Comparison of ENCODE assay signal across 8 cellular contexts in genomic region chr22:40498454-40499186, GRCh38.
A peak's percentile ranks its signal among the peaks of the same experiment; 100 is the strongest.
DNase-seq lines count a peak whose midpoint lies in the region; ATAC-seq and TF ChIP-seq lines count a peak whose summit lies in the region.

No MANE protein-coding gene starts in this region.

- DNase-seq in Calu3 (peak; percentile 67), Karpas-422 (no peak), chondrocyte (ENCODE audit: low spot score) (no peak), myocyte (ENCODE audit: low read depth) (peak; percentile 40), NAMALWA (ENCODE audit: low spot score) (no peak), NCI-H2081 treated with DMSO at 0.1 percent for 48 hours (lab: John Stamatoyannopoulos, UW) (no peak)

- no peaks in the 10 kb centered on the region for H3K9me3 ChIP-seq in Karpas-422 (ENCODE audit: low read length)

- TF ChIP-seq CTCF in Calu3 (IDR thresholded peaks at IDR 0.05; ENCODE audit: unreplicated experiment) (no peak), chondrocyte (IDR thresholded peaks at IDR 0.05) (no peak)

- peak overlapping the region; percentile 89 for H3K27ac Mint-ChIP-seq in Calu3 (ENCODE audit: unreplicated experiment)
- peak overlapping the region; percentile 94 for H3K27ac Mint-ChIP-seq in chondrocyte (ENCODE audit: unreplicated experiment)

- peaks cover 3% of the 10 kb centered on the region for H3K9me3 Mint-ChIP-seq in Calu3 (ENCODE audit: low read depth, unreplicated experiment)
- H3K9me3 Mint-ChIP-seq in chondrocyte (ENCODE audit: low read depth): no peaks in the 10 kb centered on the region

- no peak overlapping the region for H3K4me2 ChIP-seq in Karpas-422 (ENCODE audit: low read depth, low read length, poor library complexity, severe bottlenecking)

- H3K27me3 Mint-ChIP-seq in Calu3 (ENCODE audit: unreplicated experiment) (no peaks in the 10 kb centered on the region), chondrocyte (ENCODE audit: low read depth) (no peaks in the 10 kb centered on the region)

- H4K20me1 ChIP-seq in Karpas-422 (ENCODE audit: insufficient read depth, low read depth, low read length): no peaks in the 10 kb centered on the region

- H3K36me3 Mint-ChIP-seq in Calu3 (ENCODE audit: insufficient read depth, unreplicated experiment) (peaks cover 18% of the 10 kb centered on the region), chondrocyte (ENCODE audit: low read depth) (no peaks in the 10 kb centered on the region)

- no peak overlapping the region for H3K9ac ChIP-seq in Karpas-422 (ENCODE audit: low read length)

- no peak overlapping the region for H3K4me3 ChIP-seq in Karpas-422 (ENCODE audit: low read length)

- no peaks in the 10 kb centered on the region for H3K27me3 ChIP-seq in Karpas-422 (ENCODE audit: low read length)

- intact Hi-C loops in Calu3 (cut with micrococcal nuclease; ENCODE audit: unreplicated experiment): no loop called here

- peaks cover 29% of the 10 kb centered on the region for H3K4me1 ChIP-seq in Karpas-422 (ENCODE audit: low read length)

- no peaks in the 10 kb centered on the region for H3K9me2 ChIP-seq in Karpas-422 (replicated peaks; ENCODE audit: insufficient read depth, low read length)

- H3K36me3 ChIP-seq in Karpas-422 (ENCODE audit: insufficient read depth, low read length): no peaks in the 10 kb centered on the region

- peak overlapping the region; percentile 39 for H3K27ac ChIP-seq in Karpas-422 (ENCODE audit: low read length)

- peaks cover 47% of the 10 kb centered on the region for H3K4me1 Mint-ChIP-seq in Calu3 (ENCODE audit: low read depth, unreplicated experiment)
- peaks cover 56% of the 10 kb centered on the region for H3K4me1 Mint-ChIP-seq in chondrocyte (ENCODE audit: low read depth)

- peaks cover 25% of the 10 kb centered on the region for H3K79me2 ChIP-seq in Karpas-422 (ENCODE audit: low read length)

- CTCF ChIA-PET in Calu3 (lab: Charles Lee): interaction anchor here (0.6 to 1.4 kb wide), 5 partner anchors 37 to 453 kb away, joined by 3 to 6 read pairs (median 4); partner anchors contain the start of genes MRTFA and RBX1

- H3K4me3 Mint-ChIP-seq in Calu3 (ENCODE audit: low read depth, unreplicated experiment): peak overlapping the region; percentile 47
- peak overlapping the region; percentile 8 for H3K4me3 Mint-ChIP-seq in chondrocyte (ENCODE audit: unreplicated experiment)

- no peak overlapping the region for H2AFZ ChIP-seq in Karpas-422 (ENCODE audit: low read length)

- no TSS peak for BruUV-seq in Calu3 (replicated peaks; lab: Mats Ljungman, UMichigan)

- ATAC-seq in GM18498 (IDR thresholded peaks at IDR 0.05; ENCODE audit: unreplicated experiment) (no peak), HG02588 (IDR thresholded peaks at IDR 0.05; ENCODE audit: unreplicated experiment) (no peak)

Comparison
In these comparisons a context has a peak if more than half of its experiments do, and no peak if none do; other contexts are left out.
1. DNase-seq: peak in Calu3 (single experiment) and myocyte (single experiment); none in Karpas-422 (single experiment), chondrocyte (single experiment), NAMALWA (single experiment) and NCI-H2081 treated with DMSO at 0.1 percent for 48 hours (single experiment).